Comparison of ENCODE assay signal across 20 cellular contexts in genomic region chr1:219993554-219994433, GRCh38. TPM values are rescaled to one million over a fixed set of nuclear protein-coding genes. Genes with fewer than 3 reads are reported as not detected.
DNase-seq lines count a peak whose midpoint lies in the region; ATAC-seq and TF ChIP-seq lines count a peak whose summit lies in the region.
"Had no signal": no experiment of that assay in that cellular context is flagged by ENCODE, and none has a peak within 500 bp of the region (broad histone marks: within the 10 kb centered on the region; RNA-seq: fewer than 3 reads in every experiment).

No MANE protein-coding gene starts in this region.

- H3K27ac Mint-ChIP-seq in CD4-positive, CD25-positive, alpha-beta regulatory T cell: peak overlapping the region in 2 of 3 donors; percentile 42 to 63
- H3K27ac Mint-ChIP-seq in endothelial cell (ENCODE audit: unreplicated experiment): peak overlapping the region; percentile 28
- peak overlapping the region; percentile 50 for H3K27ac Mint-ChIP-seq in mesothelial cell of epicardium
- H3K27ac Mint-ChIP-seq: activated naive CD8-positive, alpha-beta T cell; activated T-helper 1 cell treated with anti-CD3 and anti-CD28 coated beads, Interleukin-12 subunit alpha, Interleukin-12 subunit beta, Interleukin-2, Interleukin-4 antibody, amounts not matched to agents 30 ng/mL and 10 ng/mL and 1 ng/mL, durations not matched to agents 14 hours and 24 hours and 36 hours had no signal

- H3K27me3 Mint-ChIP-seq in CD4-positive, CD25-positive, alpha-beta regulatory T cell: no peaks in the 10 kb centered on the region
- no peaks in the 10 kb centered on the region for H3K27me3 Mint-ChIP-seq in endothelial cell (ENCODE audit: unreplicated experiment)
- no peaks in the 10 kb centered on the region for H3K27me3 Mint-ChIP-seq in mesothelial cell of epicardium (ENCODE audit: low read depth)
- H3K27me3 Mint-ChIP-seq: activated naive CD8-positive, alpha-beta T cell had no signal

- no peaks in the 10 kb centered on the region for H3K4me1 ChIP-seq in CD4-positive, CD25-positive, alpha-beta regulatory T cell (ENCODE audit: control insufficient read depth, insufficient read depth, low read length, poor library complexity, severe bottlenecking)
- H3K4me1 ChIP-seq: vagina had no signal

- no peak for ATAC-seq in CD4-positive, CD25-positive, alpha-beta regulatory T cell (ENCODE audit: low read depth in 2 of 2)
- ATAC-seq in Right ventricle myocardium inferior (no peak), GM19467 (IDR thresholded peaks at IDR 0.05; ENCODE audit: unreplicated experiment) (no peak), HG03039 (IDR thresholded peaks at IDR 0.05; ENCODE audit: unreplicated experiment) (no peak), GM18517 (IDR thresholded peaks at IDR 0.05; ENCODE audit: unreplicated experiment) (no peak)
- ATAC-seq: left colon, mucosa of descending colon had no signal

- no peaks in the 10 kb centered on the region for H3K27me3 ChIP-seq in CD4-positive, CD25-positive, alpha-beta regulatory T cell (ENCODE audit: control insufficient read depth, insufficient read depth, low read length)
- H3K27me3 ChIP-seq: MG63, vagina had no signal

- H3K4me1 Mint-ChIP-seq in CD4-positive, CD25-positive, alpha-beta regulatory T cell: peaks cover 0 to 19% (median 9%) of the 10 kb centered on the region in 4 donors
- H3K4me1 Mint-ChIP-seq in endothelial cell (ENCODE audit: unreplicated experiment): no peaks in the 10 kb centered on the region
- H3K4me1 Mint-ChIP-seq in mesothelial cell of epicardium: peaks cover 4% of the 10 kb centered on the region
- H3K4me1 Mint-ChIP-seq: neural crest cell had no signal

- H3K27ac ChIP-seq in CD4-positive, CD25-positive, alpha-beta regulatory T cell (ENCODE audit: insufficient read depth, low read length, poor library complexity, severe bottlenecking): no peak overlapping the region
- H3K27ac ChIP-seq: epithelial cell of prostate, vagina had no signal

- intact Hi-C loops in Right ventricle myocardium inferior (cut with DNase I): no loop called here

- no peaks in the 10 kb centered on the region for H3K9me3 Mint-ChIP-seq in CD4-positive, CD25-positive, alpha-beta regulatory T cell
- H3K9me3 Mint-ChIP-seq in endothelial cell (ENCODE audit: unreplicated experiment): no peaks in the 10 kb centered on the region
- no peaks in the 10 kb centered on the region for H3K9me3 Mint-ChIP-seq in mesothelial cell of epicardium
- H3K9me3 Mint-ChIP-seq: activated T-helper 1 cell treated with anti-CD3 and anti-CD28 coated beads, Interleukin-12 subunit alpha, Interleukin-12 subunit beta, Interleukin-2, Interleukin-4 antibody, amounts not matched to agents 30 ng/mL and 10 ng/mL and 1 ng/mL, durations not matched to agents 14 hours and 24 hours and 36 hours; neural crest cell had no signal

- no peaks in the 10 kb centered on the region for H3K9me3 ChIP-seq in CD4-positive, CD25-positive, alpha-beta regulatory T cell (ENCODE audit: control insufficient read depth in 2 of 2, low read length in 2 of 2)
- H3K9me3 ChIP-seq: MG63, mucosa of descending colon, vagina had no signal

- no peak for TF ChIP-seq CTCF in endothelial cell (IDR thresholded peaks at IDR 0.05; ENCODE audit: unreplicated experiment)
- no peak for TF ChIP-seq CTCF in mesothelial cell of epicardium (IDR thresholded peaks at IDR 0.05; ENCODE audit: unreplicated experiment)

- H3K36me3 ChIP-seq in CD4-positive, CD25-positive, alpha-beta regulatory T cell (ENCODE audit: control insufficient read depth, insufficient read depth, low read length): peaks cover 41% of the 10 kb centered on the region

- H3K36me3 Mint-ChIP-seq in CD4-positive, CD25-positive, alpha-beta regulatory T cell: peaks cover 28% of the 10 kb centered on the region
- H3K36me3 Mint-ChIP-seq in endothelial cell (ENCODE audit: low read depth, unreplicated experiment) (peaks cover 11% of the 10 kb centered on the region), mesothelial cell of epicardium (peaks cover 15% of the 10 kb centered on the region)

- no peak for DNase-seq in CD4-positive, CD25-positive, alpha-beta regulatory T cell
- DNase-seq in NCI-H526 (lab: John Stamatoyannopoulos, UW) (peak; percentile 32 to 50), endothelial cell (ENCODE audit: low spot score) (no peak), mesothelial cell of epicardium (ENCODE audit: low spot score in 2 of 2, unreplicated experiment in 2 of 2) (no peak), Right ventricle myocardium inferior (ENCODE audit: missing footprints) (no peak)
- DNase-seq: activated CD4-positive, CD25-positive, alpha-beta regulatory T cell treated with anti-CD3 and anti-CD28 coated beads, Interleukin-2, amount 50 U/mL, for 72 hours; dermis blood vessel endothelial cell; left colon; MG63; mucosa of descending colon; NCI-H146; T1000 had no signal

- no peak overlapping the region for H3K4me3 Mint-ChIP-seq in CD4-positive, CD25-positive, alpha-beta regulatory T cell
- H3K4me3 Mint-ChIP-seq in endothelial cell (ENCODE audit: unreplicated experiment) (no peak overlapping the region), mesothelial cell of epicardium (no peak overlapping the region)
- H3K4me3 Mint-ChIP-seq: activated naive CD8-positive, alpha-beta T cell; activated T-helper 1 cell treated with anti-CD3 and anti-CD28 coated beads, Interleukin-12 subunit alpha, Interleukin-12 subunit beta, Interleukin-2, Interleukin-4 antibody, amounts not matched to agents 30 ng/mL and 10 ng/mL and 1 ng/mL, durations not matched to agents 14 hours and 24 hours and 36 hours; neural crest cell had no signal

- no peak overlapping the region for H3K4me3 ChIP-seq in CD4-positive, CD25-positive, alpha-beta regulatory T cell (ENCODE audit: low read depth, low read length)
- H3K4me3 ChIP-seq: MG63, mucosa of descending colon, vagina had no signal

RNA-seq across cellular contexts. Expression of gene EPRS1, which starts 52.5 kb away (rescaled TPM):
- 45.0 TPM for total RNA-seq in CD4-positive, CD25-positive, alpha-beta regulatory T cell
- 10 to 100 TPM; 39.9 to 51.1 (median 43.0) TPM for polyA plus RNA-seq in CD4-positive, CD25-positive, alpha-beta regulatory T cell
- 80.9 TPM for total RNA-seq in endothelial cell (ENCODE audit: unreplicated experiment)
- total RNA-seq in mesothelial cell of epicardium: 76.9 to 80.7 TPM (median 78.0 TPM) in 3 replicates
- 60.1 TPM for total RNA-seq in Right ventricle myocardium inferior

Comparison
In these comparisons a context has a peak if more than half of its experiments do, and no peak if none do; other contexts are left out.
1. DNase-seq: peak in NCI-H526 (2 of 2); none in CD4-positive, CD25-positive, alpha-beta regulatory T cell (0 of 3), endothelial cell (single experiment), mesothelial cell of epicardium (0 of 2) and Right ventricle myocardium inferior (single experiment).
2. Peak in every context shown above with its lines, with median percentiles within 50 percentile points of each other: H3K27ac Mint-ChIP-seq.